ENCODE assay signal across 9 cellular contexts in genomic region chr2:43174368-43175186, GRCh38. TPM values are rescaled to one million over a fixed set of nuclear protein-coding genes. Genes with fewer than 3 reads are reported as not detected.
A peak's percentile ranks its signal among the peaks of the same experiment; 100 is the strongest.
DNase-seq lines count a peak whose midpoint lies in the region; ATAC-seq and TF ChIP-seq lines count a peak whose summit lies in the region.
"Had no signal": no experiment of that assay in that cellular context is flagged by ENCODE, and none has a peak within 500 bp of the region (broad histone marks: within the 10 kb centered on the region; RNA-seq: fewer than 3 reads in every experiment).

No MANE protein-coding gene starts in this region.

- peaks cover 0 to 19% (median 0%) of the 10 kb centered on the region in 11 experiments; a peak in 3 of 22 replicates for H3K36me3 ChIP-seq in BLaER1 treated with 17β-estradiol and CSF1 and Interleukin-3, amounts not matched to agents 10 nM and 100 nM
- H3K36me3 ChIP-seq in KOPT-K1 (ENCODE audit: insufficient read depth, low read length) = no peaks in the 10 kb centered on the region
- H3K36me3 ChIP-seq in lung (ENCODE audit: control insufficient read depth in 2 of 2, insufficient read depth in 2 of 2, low read length in 2 of 2) = no peaks in the 10 kb centered on the region

- peaks cover 0 to 86% (median 0%) of the 10 kb centered on the region in 11 experiments; a peak in 4 of 22 replicates for H4K20me1 ChIP-seq in BLaER1 treated with 17β-estradiol and CSF1 and Interleukin-3, amounts not matched to agents 10 nM and 100 nM

- peaks cover 98 to 100% (median 100%) of the 10 kb centered on the region in 10 experiments for H3K4me1 ChIP-seq in BLaER1 treated with 17β-estradiol and CSF1 and Interleukin-3, amounts not matched to agents 10 nM and 100 nM
- H3K4me1 ChIP-seq in lung (ENCODE audit: control insufficient read depth in 2 of 2, insufficient read depth in 2 of 2, low read length in 2 of 2) = peaks cover 0 to 30% of the 10 kb centered on the region in 2 donors

- peak; percentile 80 for ATAC-seq in GM21447 (IDR thresholded peaks at IDR 0.05; ENCODE audit: unreplicated experiment)
- peak; percentile 32 for ATAC-seq in lung (ENCODE audit: insufficient read depth, low FRiP score)

- no peak for TF ChIP-seq CTCF in lung (IDR thresholded peaks at IDR 0.05; ENCODE audit: control extremely low read depth, extremely low read depth)

- peak overlapping the region in 9 of 10 experiments; percentile 14 to 59 (median 36); a peak in 15 of 20 replicates for H3K4me3 ChIP-seq in BLaER1 treated with 17β-estradiol and CSF1 and Interleukin-3, amounts not matched to agents 10 nM and 100 nM
- no peak overlapping the region for H3K4me3 ChIP-seq in lung

- H3K9ac ChIP-seq in BLaER1 treated with 17β-estradiol and CSF1 and Interleukin-3, amounts not matched to agents 10 nM and 100 nM = peak overlapping the region; percentile 69 to 83 (median 77)

- peak overlapping the region; percentile 94 to 99 (median 97) for H3K4me2 ChIP-seq in BLaER1 treated with 17β-estradiol and CSF1 and Interleukin-3, amounts not matched to agents 10 nM and 100 nM

- H3K27me3 ChIP-seq in BLaER1 treated with 17β-estradiol and CSF1 and Interleukin-3, amounts not matched to agents 10 nM and 100 nM = no peaks in the 10 kb centered on the region
- no peaks in the 10 kb centered on the region for H3K27me3 ChIP-seq in lung (ENCODE audit: control insufficient read depth, insufficient read depth)

- no peaks in the 10 kb centered on the region for H3K9me3 ChIP-seq in BLaER1 treated with 17β-estradiol and CSF1 and Interleukin-3, amounts not matched to agents 10 nM and 100 nM (replicated peaks in 1 of 11)
- H3K9me3 ChIP-seq in KOPT-K1 (ENCODE audit: insufficient read depth, low read length, poor library complexity, severe bottlenecking) = no peaks in the 10 kb centered on the region
- peaks cover 2 to 5% of the 10 kb centered on the region in 2 donors for H3K9me3 ChIP-seq in lung (ENCODE audit: control insufficient read depth in 2 of 2, insufficient read depth in 1 of 2, low read length in 1 of 2)

- peak; percentile 49 to 69 for DNase-seq in activated T-helper 1 cell treated with anti-CD3 and anti-CD28 coated beads, Interleukin-2, amount 50 U/mL, for 16 hours (ENCODE audit: low read depth in 1 of 2, low spot score in 1 of 2)
- DNase-seq in lung (ENCODE audit: low spot score) = no peak
- DNase-seq in stimulated activated CD8-positive, alpha-beta memory T cell treated with anti-CD3 and anti-CD28 coated beads, Interleukin-7, amount 100 ng/mL, for 48 hours (ENCODE audit: extremely low read depth in 1 of 2, low read depth in 1 of 2) = peak; percentile 54 to 63
- no peak for DNase-seq in A172 (ENCODE audit: low spot score)
- DNase-seq in SW 1271 (lab: John Stamatoyannopoulos, UW) = no peak

- peak overlapping the region; percentile 68 to 94 (median 92) for H3K27ac ChIP-seq in BLaER1 treated with 17β-estradiol and CSF1 and Interleukin-3, amounts not matched to agents 10 nM and 100 nM
- H3K27ac ChIP-seq in KOPT-K1 (ENCODE audit: low read depth, low read length, poor library complexity, severe bottlenecking) (peak overlapping the region; percentile 76), lung (ENCODE audit: low read depth in 1 of 2, low read length in 1 of 2) (peak overlapping the region; percentile 17 to 85)
- H3K27ac ChIP-seq: C4-2B had no signal

- 27 to 31% methylated on average over 10 of the region's 10 CpGs for WGBS in lung, 2 donors

RNA-seq across cellular contexts. Expression of gene ZFP36L2, which starts 51.8 kb away (rescaled TPM):
- total RNA-seq in lung = 100 to 1,000 TPM in 1 of 2 donors, 10 to 100 TPM in 1; 63.1 to 110 TPM
- 10 to 100 TPM; 38.3 to 70.1 TPM for polyA plus RNA-seq in lung
- 0.55 and 1.4 TPM in 2 replicates for total RNA-seq in A172 (2014; rRNA removed; shearing (Covaris generic))

Comparison
In these comparisons a context has a peak if more than half of its experiments do, and no peak if none do; other contexts are left out.
1. DNase-seq: peak in activated T-helper 1 cell treated with anti-CD3 and anti-CD28 coated beads, Interleukin-2, amount 50 U/mL, for 16 hours (2 of 2) and stimulated activated CD8-positive, alpha-beta memory T cell treated with anti-CD3 and anti-CD28 coated beads, Interleukin-7, amount 100 ng/mL, for 48 hours (2 of 2); none in lung (single experiment), A172 (single experiment) and SW 1271 (0 of 2).
2. RNA of gene ZFP36L2, which starts 51.8 kb away (total RNA-seq): 63.1 to 110 TPM in lung; 0.55 to 1.4 TPM in A172; every median in the first group is over 10 times any median in the second.
3. Peak in every context shown above with its lines, with median percentiles within 50 percentile points of each other: H3K27ac ChIP-seq.